Comparison of ENCODE assay signal across 1 cellular context in genomic region chr11:68461284-68461861, GRCh38.
A peak's percentile ranks its signal among the peaks of the same experiment; 100 is the strongest.
TF ChIP-seq lines count a peak whose summit lies in the region.

No MANE protein-coding gene starts in this region.

TF ChIP-seq in K562, 482 proteins besides CTCF, POLR2A, EP300 and RAD21 (continued from another document and continues in another):
- no peak for TF ChIP-seq ZNF592 (IDR thresholded peaks at IDR 0.05)
- TF ChIP-seq RB1 (IDR thresholded peaks at IDR 0.05; ENCODE audit: low read depth), result no peak
- no peak for TF ChIP-seq ZHX1 (conservative IDR thresholded peaks at IDR 0.05; ENCODE audit: low read length)
- TF ChIP-seq ILK (tag; IDR thresholded peaks at IDR 0.05; ENCODE audit: borderline replicate concordance, low read depth), result no peak
- TF ChIP-seq ZC3H4 (CRISPR knock-in tag; IDR thresholded peaks at IDR 0.05; ENCODE audit: borderline replicate concordance), result no peak
- no peak for TF ChIP-seq RBM17 (IDR thresholded peaks at IDR 0.05; ENCODE audit: borderline replicate concordance, low read depth, low read length)
- TF ChIP-seq MXI1 (IDR thresholded peaks at IDR 0.05; ENCODE audit: low read depth, low read length), result no peak
- no peak for TF ChIP-seq NEUROD1 (IDR thresholded peaks at IDR 0.05; ENCODE audit: borderline replicate concordance, low read depth, low read length, partially characterized antibody)
- no peak for TF ChIP-seq ZNF408 (CRISPR knock-in tag; IDR thresholded peaks at IDR 0.05; ENCODE audit: low read depth)
- TF ChIP-seq POLR2AphosphoS5 (IDR thresholded peaks at IDR 0.05; ENCODE audit: control insufficient read depth, insufficient read depth, low read depth, low read length), result peak; percentile 21; the same call in 1 of the 2 replicates
- 0 out of 2 replicates have a peak, but pooled peaks have one; percentile 27 for TF ChIP-seq ZBTB12 (CRISPR knock-in tag; IDR thresholded peaks at IDR 0.05)
- no peak for TF ChIP-seq MCM7 (IDR thresholded peaks at IDR 0.05)
- TF ChIP-seq ZNF707 (CRISPR knock-in tag; conservative IDR thresholded peaks at IDR 0.05), result no peak
- no peak for TF ChIP-seq THRB (CRISPR knock-in tag; conservative IDR thresholded peaks at IDR 0.05)
- TF ChIP-seq ZFP91 (CRISPR knock-in tag; IDR thresholded peaks at IDR 0.05), result peak; percentile 14; the same call in 1 of the 2 replicates
- no peak for TF ChIP-seq TEAD1 (CRISPR knock-in tag; IDR thresholded peaks at IDR 0.05)
- no peak for TF ChIP-seq CREM (IDR thresholded peaks at IDR 0.05; ENCODE audit: low read depth)
- peak; percentile 81 for TF ChIP-seq NKRF (IDR thresholded peaks at IDR 0.05; ENCODE audit: borderline replicate concordance)
- TF ChIP-seq FOXK2 (conservative IDR thresholded peaks at IDR 0.05 in 1 of 2, IDR thresholded peaks at IDR 0.05 in 1 of 2; ENCODE audit: low read depth in 2 of 2), result 0 out of 4 replicates have a peak, but pooled peaks of 1 of the 2 experiments have one; percentile 21
- TF ChIP-seq SMARCB1 (IDR thresholded peaks at IDR 0.05; ENCODE audit: insufficient read length, low read depth), result no peak
- TF ChIP-seq PRDM10 (IDR thresholded peaks at IDR 0.05; ENCODE audit: partially characterized antibody), result no peak
- TF ChIP-seq RNF219 (CRISPR knock-in tag; IDR thresholded peaks at IDR 0.05), result no peak
- TF ChIP-seq HDAC6 (IDR thresholded peaks at IDR 0.05; ENCODE audit: low read depth, low read length), result no peak
- no peak for TF ChIP-seq NR0B1 (IDR thresholded peaks at IDR 0.05; ENCODE audit: partially characterized antibody)
- no peak for TF ChIP-seq REST (CRISPR knock-in tag; IDR thresholded peaks at IDR 0.05; ENCODE audit: low read depth)
- no peak for TF ChIP-seq SUPT5H (IDR thresholded peaks at IDR 0.05)
- no peak for TF ChIP-seq ZNF76 (CRISPR knock-in tag; IDR thresholded peaks at IDR 0.05; ENCODE audit: borderline replicate concordance)
- TF ChIP-seq HDAC2 (IDR thresholded peaks at IDR 0.05), result no peak
